1 cellular context compared by ENCODE assay signal in the genomic region with DNA sequence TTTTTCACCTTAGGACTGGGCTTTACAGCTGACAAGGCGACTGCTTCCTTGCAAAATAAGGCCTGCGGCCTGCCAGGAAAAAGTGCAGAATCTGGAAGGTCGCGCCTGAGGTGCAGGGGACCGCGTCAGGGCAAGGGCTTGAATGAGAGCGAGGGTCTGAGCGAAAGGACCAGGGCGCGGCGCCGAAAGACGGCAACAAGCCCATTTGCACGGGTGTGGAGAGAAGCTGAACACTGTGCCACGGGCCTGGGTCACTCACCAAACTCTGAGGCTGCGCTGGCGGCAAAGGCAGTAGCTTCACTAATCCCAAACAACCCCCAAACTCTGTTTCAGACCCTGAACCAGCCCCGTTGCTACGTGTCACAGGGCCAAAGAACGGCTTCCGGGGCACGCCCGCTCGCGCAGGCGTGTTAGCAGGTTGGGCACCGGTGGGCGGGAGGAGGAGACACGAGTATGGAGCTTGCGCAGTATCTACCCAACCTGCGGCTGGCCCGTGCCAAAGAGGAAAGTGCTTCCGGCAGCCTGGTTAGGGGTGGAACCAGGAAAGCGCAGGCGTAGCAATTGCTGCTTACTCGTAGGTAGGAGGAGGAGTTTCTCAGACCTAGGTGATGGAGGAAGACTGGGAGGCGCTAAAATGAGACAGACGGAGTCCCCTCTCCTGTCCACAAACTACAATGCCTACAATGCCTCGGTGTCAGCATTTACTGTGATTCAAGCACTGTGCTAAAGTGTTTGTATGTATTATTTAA.
TF ChIP-seq lines count a peak whose summit lies in the region.

Gene KCTD16 (plus strand): TSS at position 598 of the 749 bp plus-strand sequence.
Gene YIPF5 (minus strand): TSS at position 384 of the 749 bp plus-strand sequence. CDS start 704 bp downstream, outside the sequence.

TF ChIP-seq in GM12878, 131 proteins besides CTCF, POLR2A, EP300 and RAD21 (continued from another document and continues in another):
- TF ChIP-seq MLLT1 (IDR thresholded peaks at IDR 0.05), result peak; percentile 51; the same call in 1 of the 2 replicates
- peak; percentile 68; the same call in 1 of the 2 replicates for TF ChIP-seq PML (IDR thresholded peaks at IDR 0.05; ENCODE audit: low read length)
- no peak for TF ChIP-seq KLF5 (IDR thresholded peaks at IDR 0.05; ENCODE audit: partially characterized antibody)
- TF ChIP-seq, protein P1, sequence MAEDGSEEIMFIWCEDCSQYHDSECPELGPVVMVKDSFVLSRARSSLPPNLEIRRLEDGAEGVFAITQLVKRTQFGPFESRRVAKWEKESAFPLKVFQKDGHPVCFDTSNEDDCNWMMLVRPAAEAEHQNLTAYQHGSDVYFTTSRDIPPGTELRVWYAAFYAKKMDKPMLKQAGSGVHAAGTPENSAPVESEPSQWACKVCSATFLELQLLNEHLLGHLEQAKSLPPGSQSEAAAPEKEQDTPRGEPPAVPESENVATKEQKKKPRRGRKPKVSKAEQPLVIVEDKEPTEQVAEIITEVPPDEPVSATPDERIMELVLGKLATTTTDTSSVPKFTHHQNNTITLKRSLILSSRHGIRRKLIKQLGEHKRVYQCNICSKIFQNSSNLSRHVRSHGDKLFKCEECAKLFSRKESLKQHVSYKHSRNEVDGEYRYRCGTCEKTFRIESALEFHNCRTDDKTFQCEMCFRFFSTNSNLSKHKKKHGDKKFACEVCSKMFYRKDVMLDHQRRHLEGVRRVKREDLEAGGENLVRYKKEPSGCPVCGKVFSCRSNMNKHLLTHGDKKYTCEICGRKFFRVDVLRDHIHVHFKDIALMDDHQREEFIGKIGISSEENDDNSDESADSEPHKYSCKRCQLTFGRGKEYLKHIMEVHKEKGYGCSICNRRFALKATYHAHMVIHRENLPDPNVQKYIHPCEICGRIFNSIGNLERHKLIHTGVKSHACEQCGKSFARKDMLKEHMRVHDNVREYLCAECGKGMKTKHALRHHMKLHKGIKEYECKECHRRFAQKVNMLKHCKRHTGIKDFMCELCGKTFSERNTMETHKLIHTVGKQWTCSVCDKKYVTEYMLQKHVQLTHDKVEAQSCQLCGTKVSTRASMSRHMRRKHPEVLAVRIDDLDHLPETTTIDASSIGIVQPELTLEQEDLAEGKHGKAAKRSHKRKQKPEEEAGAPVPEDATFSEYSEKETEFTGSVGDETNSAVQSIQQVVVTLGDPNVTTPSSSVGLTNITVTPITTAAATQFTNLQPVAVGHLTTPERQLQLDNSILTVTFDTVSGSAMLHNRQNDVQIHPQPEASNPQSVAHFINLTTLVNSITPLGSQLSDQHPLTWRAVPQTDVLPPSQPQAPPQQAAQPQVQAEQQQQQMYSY (CRISPR knock-in tag; IDR thresholded peaks at IDR 0.05), result no peak
- no peak for TF ChIP-seq ZSCAN29 (IDR thresholded peaks at IDR 0.05)
- TF ChIP-seq ZNF274 (IDR thresholded peaks at IDR 0.05; ENCODE audit: insufficient read depth, insufficient read length), result no peak
- TF ChIP-seq, protein P2, sequence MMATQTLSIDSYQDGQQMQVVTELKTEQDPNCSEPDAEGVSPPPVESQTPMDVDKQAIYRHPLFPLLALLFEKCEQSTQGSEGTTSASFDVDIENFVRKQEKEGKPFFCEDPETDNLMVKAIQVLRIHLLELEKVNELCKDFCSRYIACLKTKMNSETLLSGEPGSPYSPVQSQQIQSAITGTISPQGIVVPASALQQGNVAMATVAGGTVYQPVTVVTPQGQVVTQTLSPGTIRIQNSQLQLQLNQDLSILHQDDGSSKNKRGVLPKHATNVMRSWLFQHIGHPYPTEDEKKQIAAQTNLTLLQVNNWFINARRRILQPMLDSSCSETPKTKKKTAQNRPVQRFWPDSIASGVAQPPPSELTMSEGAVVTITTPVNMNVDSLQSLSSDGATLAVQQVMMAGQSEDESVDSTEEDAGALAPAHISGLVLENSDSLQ (IDR thresholded peaks at IDR 0.05), result peak; percentile 51; the same call in 1 of the 2 replicates
- TF ChIP-seq NR2C1 (IDR thresholded peaks at IDR 0.05), result peak; percentile 96
- TF ChIP-seq, protein P3, sequence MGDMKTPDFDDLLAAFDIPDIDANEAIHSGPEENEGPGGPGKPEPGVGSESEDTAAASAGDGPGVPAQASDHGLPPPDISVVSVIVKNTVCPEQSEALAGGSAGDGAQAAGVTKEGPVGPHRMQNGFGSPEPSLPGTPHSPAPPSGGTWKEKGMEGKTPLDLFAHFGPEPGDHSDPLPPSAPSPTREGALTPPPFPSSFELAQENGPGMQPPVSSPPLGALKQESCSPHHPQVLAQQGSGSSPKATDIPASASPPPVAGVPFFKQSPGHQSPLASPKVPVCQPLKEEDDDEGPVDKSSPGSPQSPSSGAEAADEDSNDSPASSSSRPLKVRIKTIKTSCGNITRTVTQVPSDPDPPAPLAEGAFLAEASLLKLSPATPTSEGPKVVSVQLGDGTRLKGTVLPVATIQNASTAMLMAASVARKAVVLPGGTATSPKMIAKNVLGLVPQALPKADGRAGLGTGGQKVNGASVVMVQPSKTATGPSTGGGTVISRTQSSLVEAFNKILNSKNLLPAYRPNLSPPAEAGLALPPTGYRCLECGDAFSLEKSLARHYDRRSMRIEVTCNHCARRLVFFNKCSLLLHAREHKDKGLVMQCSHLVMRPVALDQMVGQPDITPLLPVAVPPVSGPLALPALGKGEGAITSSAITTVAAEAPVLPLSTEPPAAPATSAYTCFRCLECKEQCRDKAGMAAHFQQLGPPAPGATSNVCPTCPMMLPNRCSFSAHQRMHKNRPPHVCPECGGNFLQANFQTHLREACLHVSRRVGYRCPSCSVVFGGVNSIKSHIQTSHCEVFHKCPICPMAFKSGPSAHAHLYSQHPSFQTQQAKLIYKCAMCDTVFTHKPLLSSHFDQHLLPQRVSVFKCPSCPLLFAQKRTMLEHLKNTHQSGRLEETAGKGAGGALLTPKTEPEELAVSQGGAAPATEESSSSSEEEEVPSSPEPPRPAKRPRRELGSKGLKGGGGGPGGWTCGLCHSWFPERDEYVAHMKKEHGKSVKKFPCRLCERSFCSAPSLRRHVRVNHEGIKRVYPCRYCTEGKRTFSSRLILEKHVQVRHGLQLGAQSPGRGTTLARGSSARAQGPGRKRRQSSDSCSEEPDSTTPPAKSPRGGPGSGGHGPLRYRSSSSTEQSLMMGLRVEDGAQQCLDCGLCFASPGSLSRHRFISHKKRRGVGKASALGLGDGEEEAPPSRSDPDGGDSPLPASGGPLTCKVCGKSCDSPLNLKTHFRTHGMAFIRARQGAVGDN (IDR thresholded peaks at IDR 0.05), result peak; percentile 58
- 0 out of 2 replicates have a peak, but pooled peaks have one; percentile 43 for TF ChIP-seq GATAD2B (conservative IDR thresholded peaks at IDR 0.05; ENCODE audit: low read depth)
- TF ChIP-seq, protein P4, sequence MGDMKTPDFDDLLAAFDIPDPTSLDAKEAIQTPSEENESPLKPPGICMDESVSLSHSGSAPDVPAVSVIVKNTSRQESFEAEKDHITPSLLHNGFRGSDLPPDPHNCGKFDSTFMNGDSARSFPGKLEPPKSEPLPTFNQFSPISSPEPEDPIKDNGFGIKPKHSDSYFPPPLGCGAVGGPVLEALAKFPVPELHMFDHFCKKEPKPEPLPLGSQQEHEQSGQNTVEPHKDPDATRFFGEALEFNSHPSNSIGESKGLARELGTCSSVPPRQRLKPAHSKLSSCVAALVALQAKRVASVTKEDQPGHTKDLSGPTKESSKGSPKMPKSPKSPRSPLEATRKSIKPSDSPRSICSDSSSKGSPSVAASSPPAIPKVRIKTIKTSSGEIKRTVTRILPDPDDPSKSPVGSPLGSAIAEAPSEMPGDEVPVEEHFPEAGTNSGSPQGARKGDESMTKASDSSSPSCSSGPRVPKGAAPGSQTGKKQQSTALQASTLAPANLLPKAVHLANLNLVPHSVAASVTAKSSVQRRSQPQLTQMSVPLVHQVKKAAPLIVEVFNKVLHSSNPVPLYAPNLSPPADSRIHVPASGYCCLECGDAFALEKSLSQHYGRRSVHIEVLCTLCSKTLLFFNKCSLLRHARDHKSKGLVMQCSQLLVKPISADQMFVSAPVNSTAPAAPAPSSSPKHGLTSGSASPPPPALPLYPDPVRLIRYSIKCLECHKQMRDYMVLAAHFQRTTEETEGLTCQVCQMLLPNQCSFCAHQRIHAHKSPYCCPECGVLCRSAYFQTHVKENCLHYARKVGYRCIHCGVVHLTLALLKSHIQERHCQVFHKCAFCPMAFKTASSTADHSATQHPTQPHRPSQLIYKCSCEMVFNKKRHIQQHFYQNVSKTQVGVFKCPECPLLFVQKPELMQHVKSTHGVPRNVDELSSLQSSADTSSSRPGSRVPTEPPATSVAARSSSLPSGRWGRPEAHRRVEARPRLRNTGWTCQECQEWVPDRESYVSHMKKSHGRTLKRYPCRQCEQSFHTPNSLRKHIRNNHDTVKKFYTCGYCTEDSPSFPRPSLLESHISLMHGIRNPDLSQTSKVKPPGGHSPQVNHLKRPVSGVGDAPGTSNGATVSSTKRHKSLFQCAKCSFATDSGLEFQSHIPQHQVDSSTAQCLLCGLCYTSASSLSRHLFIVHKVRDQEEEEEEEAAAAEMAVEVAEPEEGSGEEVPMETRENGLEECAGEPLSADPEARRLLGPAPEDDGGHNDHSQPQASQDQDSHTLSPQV (IDR thresholded peaks at IDR 0.05), result no peak
- peak; percentile 27; the same call in 1 of the 2 replicates for TF ChIP-seq ATF7 (IDR thresholded peaks at IDR 0.05; ENCODE audit: low read depth)
- TF ChIP-seq IRF4 (IDR thresholded peaks at IDR 0.05; ENCODE audit: low read depth, low read length), result 0 out of 2 replicates have a peak, but pooled peaks have one; percentile 15
- peak; percentile 18; the same call in 1 of the 2 replicates for TF ChIP-seq CHD2 (IDR thresholded peaks at IDR 0.05; ENCODE audit: borderline replicate concordance, low read depth, low read length)
- TF ChIP-seq NR2F1 (conservative IDR thresholded peaks at IDR 0.05), result peak; percentile 75
- TF ChIP-seq SRF (IDR thresholded peaks at IDR 0.05; ENCODE audit: low read depth in 2 of 2, low read length in 2 of 2), result peak; percentile 97
- peak; percentile 20; the same call in 1 of the 2 replicates for TF ChIP-seq RUNX3 (IDR thresholded peaks at IDR 0.05; ENCODE audit: low read length)
- peak; percentile 72; the same call in 1 of the 2 replicates for TF ChIP-seq POLR2AphosphoS2 (IDR thresholded peaks at IDR 0.05; ENCODE audit: low read depth, low read length)
- TF ChIP-seq, protein P5, sequence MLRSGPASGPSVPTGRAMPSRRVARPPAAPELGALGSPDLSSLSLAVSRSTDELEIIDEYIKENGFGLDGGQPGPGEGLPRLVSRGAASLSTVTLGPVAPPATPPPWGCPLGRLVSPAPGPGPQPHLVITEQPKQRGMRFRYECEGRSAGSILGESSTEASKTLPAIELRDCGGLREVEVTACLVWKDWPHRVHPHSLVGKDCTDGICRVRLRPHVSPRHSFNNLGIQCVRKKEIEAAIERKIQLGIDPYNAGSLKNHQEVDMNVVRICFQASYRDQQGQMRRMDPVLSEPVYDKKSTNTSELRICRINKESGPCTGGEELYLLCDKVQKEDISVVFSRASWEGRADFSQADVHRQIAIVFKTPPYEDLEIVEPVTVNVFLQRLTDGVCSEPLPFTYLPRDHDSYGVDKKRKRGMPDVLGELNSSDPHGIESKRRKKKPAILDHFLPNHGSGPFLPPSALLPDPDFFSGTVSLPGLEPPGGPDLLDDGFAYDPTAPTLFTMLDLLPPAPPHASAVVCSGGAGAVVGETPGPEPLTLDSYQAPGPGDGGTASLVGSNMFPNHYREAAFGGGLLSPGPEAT (IDR thresholded peaks at IDR 0.05; ENCODE audit: low read depth), result peak; percentile 27; the same call in 1 of the 2 replicates
- 0 out of 2 replicates have a peak, but pooled peaks have one; percentile 28 for TF ChIP-seq DPF2 (IDR thresholded peaks at IDR 0.05)
- peak; percentile 67 for TF ChIP-seq MTA2 (IDR thresholded peaks at IDR 0.05; ENCODE audit: low read depth)
- no peak for TF ChIP-seq SMC3 (IDR thresholded peaks at IDR 0.05; ENCODE audit: borderline replicate concordance, low read length)
- peak; percentile 98 for TF ChIP-seq ELK1 (IDR thresholded peaks at IDR 0.05; ENCODE audit: low read depth, low read length)
- peak; percentile 97 to 99 for TF ChIP-seq BHLHE40 (IDR thresholded peaks at IDR 0.05; ENCODE audit: borderline replicate concordance in 1 of 2, low read depth in 2 of 2, low read length in 1 of 2)
- TF ChIP-seq NRF1 (conservative IDR thresholded peaks at IDR 0.05; ENCODE audit: low read depth, low read length), result peak; percentile 83
- TF ChIP-seq, protein P6, sequence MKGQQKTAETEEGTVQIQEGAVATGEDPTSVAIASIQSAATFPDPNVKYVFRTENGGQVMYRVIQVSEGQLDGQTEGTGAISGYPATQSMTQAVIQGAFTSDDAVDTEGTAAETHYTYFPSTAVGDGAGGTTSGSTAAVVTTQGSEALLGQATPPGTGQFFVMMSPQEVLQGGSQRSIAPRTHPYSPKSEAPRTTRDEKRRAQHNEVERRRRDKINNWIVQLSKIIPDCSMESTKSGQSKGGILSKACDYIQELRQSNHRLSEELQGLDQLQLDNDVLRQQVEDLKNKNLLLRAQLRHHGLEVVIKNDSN (IDR thresholded peaks at IDR 0.05; ENCODE audit: borderline replicate concordance, extremely low read length, insufficient read depth, low read depth, low read length), result no peak
